Comparison of ENCODE assay signal across 16 cellular contexts in genomic region chr14:23572841-23573240, GRCh38. TPM values are rescaled to one million over a fixed set of nuclear protein-coding genes. Genes with fewer than 3 reads are reported as not detected.
A peak's percentile ranks its signal among the peaks of the same experiment; 100 is the strongest.
DNase-seq lines count a peak whose midpoint lies in the region; ATAC-seq and TF ChIP-seq lines count a peak whose summit lies in the region.
"Had no signal": no experiment of that assay in that cellular context is flagged by ENCODE, and none has a peak within 500 bp of the region (broad histone marks: within the 10 kb centered on the region; RNA-seq: fewer than 3 reads in every experiment).

No MANE protein-coding gene starts in this region.

- peak overlapping the region in 4 of 5 experiments; percentile 53 to 93 (median 82) for H3K27ac Mint-ChIP-seq in brain

- H3K36me3 ChIP-seq in spleen: no peaks in the 10 kb centered on the region
- H3K36me3 ChIP-seq in smooth muscle cell (ENCODE audit: low read depth): no peaks in the 10 kb centered on the region
- H3K36me3 ChIP-seq: ovary had no signal

- H3K79me2 ChIP-seq in smooth muscle cell (ENCODE audit: low read depth): no peaks in the 10 kb centered on the region

- DNase-seq in NOMO-1 treated with DMSO at 0.1 percent for 48 hours (lab: John Stamatoyannopoulos, UW; ENCODE audit: unreplicated experiment): peak; percentile 46
- peak; percentile 72 for DNase-seq in spleen
- no peak for DNase-seq in activated CD4-positive, CD25-positive, alpha-beta regulatory T cell (lab: John Stamatoyannopoulos, UW)
- no peak for DNase-seq in smooth muscle cell (lab: John Stamatoyannopoulos, UW; ENCODE audit: unreplicated experiment)
- DNase-seq: activated gamma-delta T cell, DND-41, NCI-H2227 treated with DMSO at 0.1 percent for 48 hours, ovary had no signal

- H3K4me1 ChIP-seq in spleen (peaks cover 12 to 65% (median 44%) of the 10 kb centered on the region in 6 donors), smooth muscle cell (ENCODE audit: low read depth) (peaks cover 13% of the 10 kb centered on the region)

- no peak for ATAC-seq in HG03159 (IDR thresholded peaks at IDR 0.05; ENCODE audit: unreplicated experiment)
- ATAC-seq in HG03280 (IDR thresholded peaks at IDR 0.05; ENCODE audit: unreplicated experiment): no peak
- ATAC-seq: HCT116 had no signal

- peak overlapping the region in 1 of 8 donors; percentile 28 for H3K4me3 ChIP-seq in spleen
- H3K4me3 ChIP-seq in smooth muscle cell: no peak overlapping the region
- H3K4me3 ChIP-seq: ovary, SK-N-MC had no signal

- H3F3A ChIP-seq in smooth muscle cell (ENCODE audit: low read depth): peaks cover 3% of the 10 kb centered on the region

- peaks cover 19% of the 10 kb centered on the region for H3K36me3 Mint-ChIP-seq in brain

- peaks cover 20% of the 10 kb centered on the region for H3K27me3 Mint-ChIP-seq in brain

- TF ChIP-seq CTCF in brain (conservative IDR thresholded peaks at IDR 0.05) (no peak), spleen (IDR thresholded peaks at IDR 0.05 in 8 of 11, conservative IDR thresholded peaks at IDR 0.05 in 3 of 11) (no peak), smooth muscle cell (IDR thresholded peaks at IDR 0.05; ENCODE audit: borderline replicate concordance, insufficient read depth, poor library complexity, severe bottlenecking) (no peak)

- H3K4me3 Mint-ChIP-seq in brain: peak overlapping the region in 1 of 5 experiments; percentile 66

- H3K9ac ChIP-seq in smooth muscle cell (ENCODE audit: low read depth): no peak overlapping the region

- TF ChIP-seq POLR2A in spleen (IDR thresholded peaks at IDR 0.05): no peak

- intact Hi-C loops in spleen (cut with DNase I; ENCODE audit: low total_unique reads): no loop called here

- H3K27ac ChIP-seq in layer of hippocampus (ENCODE audit: low read depth, low read length): peak overlapping the region; percentile 16
- peak overlapping the region in 7 of 8 donors; percentile 14 to 76 (median 46) for H3K27ac ChIP-seq in spleen
- H3K27ac ChIP-seq in smooth muscle cell (ENCODE audit: low read depth): no peak overlapping the region
- H3K27ac ChIP-seq: C4-2B, ovary, SK-N-MC had no signal

- peaks cover 77% of the 10 kb centered on the region for H3K4me1 Mint-ChIP-seq in brain

- H3K27me3 ChIP-seq in layer of hippocampus (ENCODE audit: control insufficient read depth, insufficient read depth, low read length) (peaks cover 25% of the 10 kb centered on the region), spleen (replicated peaks in 1 of 7) (peaks cover 0 to 47% (median 30%) of the 10 kb centered on the region in 7 donors), smooth muscle cell (ENCODE audit: low read depth) (peaks cover 39% of the 10 kb centered on the region)
- H3K27me3 ChIP-seq: ovary had no signal

- no peaks in the 10 kb centered on the region for H4K20me1 ChIP-seq in smooth muscle cell (ENCODE audit: low read depth)

- H3K9me3 ChIP-seq in spleen: no peaks in the 10 kb centered on the region
- no peaks in the 10 kb centered on the region for H3K9me3 ChIP-seq in smooth muscle cell (replicated peaks; ENCODE audit: low read depth)
- H3K9me3 ChIP-seq: ovary had no signal

- peaks cover 0 to 5% (median 3%) of the 10 kb centered on the region in 5 experiments for H3K9me3 Mint-ChIP-seq in brain

- WGBS in spleen, 5 donors: 21 to 36% (median 25%) methylated on average over 4 of the region's 4 CpGs
- 70% methylated on average over 4 of the region's 4 CpGs for WGBS in smooth muscle cell (ENCODE audit: low lambda C conversion rate)

- no peak overlapping the region for H3K4me2 ChIP-seq in smooth muscle cell

- H2AFZ ChIP-seq in smooth muscle cell (ENCODE audit: low read depth): no peak overlapping the region

RNA-seq across cellular contexts. Expression of gene AP1G2, which starts 5.2 kb away (rescaled TPM):
- polyA plus RNA-seq in brain (ENCODE audit: insufficient read depth, low read depth, low replicate concordance) (28.9 TPM), spleen (100 to 1,000 TPM; 126 to 267 (median 176) TPM), smooth muscle cell (62.4 and 109 TPM in 2 replicates)
- total RNA-seq in spleen (100 to 1,000 TPM; 139 to 261 (median 193) TPM), smooth muscle cell (45.4 and 59.3 TPM in 2 replicates)

RNA-seq across cellular contexts. Expression of gene JPH4, which starts 5.7 kb away (rescaled TPM):
- polyA plus RNA-seq in brain (ENCODE audit: insufficient read depth, low read depth, low replicate concordance) (39.2 TPM), spleen (under 1 TPM; 0.70 to 0.93 (median 0.93) TPM), smooth muscle cell (not detected in 2 replicates)
- total RNA-seq in spleen (10 to 100 TPM in 2 of 7 donors, 1 to 10 TPM in 5; 1.2 to 17.3 (median 5.8) TPM), smooth muscle cell (0.54 and 2.4 TPM in 2 replicates)
- total RNA-seq: mononuclear cell had no signal

RNA-seq across cellular contexts. Expression of gene THTPA, which starts 16.8 kb away (rescaled TPM):
- polyA plus RNA-seq in brain (ENCODE audit: insufficient read depth, low read depth, low replicate concordance) (48.6 TPM), spleen (10 to 100 TPM in 1 of 3 donors, 1 to 10 TPM in 2; 4.5 to 14.2 (median 8.9) TPM), smooth muscle cell (6.1 and 7.3 TPM in 2 replicates)
- total RNA-seq in spleen (10 to 100 TPM; 16.8 to 25.4 (median 18.6) TPM), smooth muscle cell (5.7 and 10.2 TPM in 2 replicates)

RNA-seq across cellular contexts. Expression of gene ZFHX2, which starts 21.3 kb away (rescaled TPM):
- polyA plus RNA-seq in brain (ENCODE audit: insufficient read depth, low read depth, low replicate concordance): 6.5 TPM
- 1 to 10 TPM in 5 of 7 donors, under 1 TPM in 2; 0.42 to 2.9 (median 1.5) TPM for total RNA-seq in spleen
- under 1 TPM; 0.09 to 0.35 (median 0.11) TPM for polyA plus RNA-seq in spleen
- total RNA-seq in smooth muscle cell: 0.13 and 0.27 TPM in 2 replicates
- 1.4 and 1.6 TPM in 2 replicates for polyA plus RNA-seq in smooth muscle cell

Comparison
In these comparisons a context has a peak if more than half of its experiments do, and no peak if none do; other contexts are left out.
1. DNase-seq: peak in NOMO-1 treated with DMSO at 0.1 percent for 48 hours (single experiment) and spleen (single experiment); none in activated CD4-positive, CD25-positive, alpha-beta regulatory T cell (0 of 4) and smooth muscle cell (single experiment).
2. RNA of gene JPH4, which starts 5.7 kb away (polyA plus RNA-seq): 39.2 TPM in brain (single experiment); 0.70 to 0.93 TPM in spleen and not detected in smooth muscle cell; every median in the first group is over 10 times any median in the second.